Comparison of ENCODE assay signal across 8 cellular contexts in the genomic region with DNA sequence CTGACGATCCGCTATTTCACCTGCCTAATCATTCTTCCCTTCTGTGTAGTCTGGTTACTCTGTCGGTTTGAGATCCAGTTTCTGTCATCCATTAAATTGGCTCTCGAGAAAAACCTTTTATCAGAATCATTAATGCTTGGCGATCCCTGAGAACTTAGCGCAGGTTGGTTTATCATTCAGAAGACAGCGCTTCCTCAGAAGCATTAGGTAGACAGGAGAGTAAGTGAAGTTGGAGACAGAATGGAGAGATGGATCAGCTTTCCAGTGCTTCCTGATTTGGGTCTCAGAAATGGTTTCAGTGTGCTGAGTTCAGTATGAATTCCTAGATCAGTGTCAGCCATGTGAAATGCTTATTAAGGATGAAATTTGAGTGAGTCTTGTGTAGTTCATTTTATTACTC. TPM values are rescaled to one million over a fixed set of nuclear protein-coding genes. Genes with fewer than 3 reads are reported as not detected.
DNase-seq lines count a peak whose midpoint lies in the region; ATAC-seq and TF ChIP-seq lines count a peak whose summit lies in the region.

No MANE protein-coding gene starts in this region.

- H3K4me1 ChIP-seq in colonic mucosa, result peaks cover 4% of the 10 kb centered on the region

- TF ChIP-seq CTCF in colonic mucosa (IDR thresholded peaks at IDR 0.05), result no peak

- H3K9me3 Mint-ChIP-seq in naive thymus-derived CD8-positive, alpha-beta T cell, result peaks cover 0 to 9% (median 0%) of the 10 kb centered on the region in 9 donors

- peak overlapping the region; percentile 62 to 100 (median 82) for H3K27ac Mint-ChIP-seq in naive thymus-derived CD8-positive, alpha-beta T cell

- peak; percentile 17 to 18 for DNase-seq in NCI-H446 (lab: John Stamatoyannopoulos, UW)
- no peak for DNase-seq in NCI-H446 treated with DMSO at 0.1 percent for 48 hours (lab: John Stamatoyannopoulos, UW)
- DNase-seq in NCI-H526 (lab: John Stamatoyannopoulos, UW), result peak; percentile 37 to 42
- no peak for DNase-seq in colonic mucosa
- no peak for DNase-seq in naive thymus-derived CD8-positive, alpha-beta T cell
- DNase-seq in AG08395 (ENCODE audit: low spot score), result no peak

- H3K4me1 Mint-ChIP-seq in naive thymus-derived CD8-positive, alpha-beta T cell, result peaks cover 17 to 58% (median 38%) of the 10 kb centered on the region in 4 donors

- peak overlapping the region; percentile 89 to 91 for H3K9ac ChIP-seq in colonic mucosa (ENCODE audit: low read depth in 2 of 2, low read length in 2 of 2)

- no peak overlapping the region for H3K27ac ChIP-seq in colonic mucosa

- no peaks in the 10 kb centered on the region for H3K36me3 ChIP-seq in colonic mucosa

- intact Hi-C loops in colonic mucosa (cut with DNase I), result no loop called here

- H3K27me3 Mint-ChIP-seq in naive thymus-derived CD8-positive, alpha-beta T cell, result no peaks in the 10 kb centered on the region

- no peaks in the 10 kb centered on the region for H3K27me3 ChIP-seq in colonic mucosa

- POLR2A ChIA-PET in naive thymus-derived CD8-positive, alpha-beta T cell (lab: Charles Lee), result interaction anchor here (1.5 kb wide), 1 partner anchor 9 kb away, joined by 3 read pairs; no protein-coding TSS in a partner anchor

- H3K9me3 ChIP-seq in colonic mucosa, result no peaks in the 10 kb centered on the region

- no peak for ATAC-seq in naive thymus-derived CD8-positive, alpha-beta T cell
- ATAC-seq in GM21423 (IDR thresholded peaks at IDR 0.05; ENCODE audit: unreplicated experiment) (no peak), GM18907 (IDR thresholded peaks at IDR 0.05; ENCODE audit: unreplicated experiment) (no peak)

- H3K4me3 Mint-ChIP-seq in naive thymus-derived CD8-positive, alpha-beta T cell, result peak overlapping the region; percentile 74 to 98 (median 97)

- peak overlapping the region; percentile 95 for H3K4me3 ChIP-seq in colonic mucosa

- H3K36me3 Mint-ChIP-seq in naive thymus-derived CD8-positive, alpha-beta T cell, result peaks cover 0 to 27% (median 0%) of the 10 kb centered on the region in 3 donors

RNA-seq across cellular contexts. Expression of a gene that starts 1.3 kb away (rescaled TPM):
- 10 to 100 TPM; 28.8 to 30.7 TPM for total RNA-seq in colonic mucosa
- 10 to 100 TPM; 37.5 to 39.1 TPM for total RNA-seq in naive thymus-derived CD8-positive, alpha-beta T cell
- polyA plus RNA-seq in naive thymus-derived CD8-positive, alpha-beta T cell, result 10 to 100 TPM; 22.2 to 25.5 (median 24.6) TPM

Comparison
In these comparisons a context has a peak if more than half of its experiments do, and no peak if none do; other contexts are left out.
1. DNase-seq: peak in NCI-H446 (2 of 2) and NCI-H526 (2 of 2); none in NCI-H446 treated with DMSO at 0.1 percent for 48 hours (single experiment), colonic mucosa (single experiment), naive thymus-derived CD8-positive, alpha-beta T cell (0 of 10) and AG08395 (single experiment).